In the genomic region with DNA sequence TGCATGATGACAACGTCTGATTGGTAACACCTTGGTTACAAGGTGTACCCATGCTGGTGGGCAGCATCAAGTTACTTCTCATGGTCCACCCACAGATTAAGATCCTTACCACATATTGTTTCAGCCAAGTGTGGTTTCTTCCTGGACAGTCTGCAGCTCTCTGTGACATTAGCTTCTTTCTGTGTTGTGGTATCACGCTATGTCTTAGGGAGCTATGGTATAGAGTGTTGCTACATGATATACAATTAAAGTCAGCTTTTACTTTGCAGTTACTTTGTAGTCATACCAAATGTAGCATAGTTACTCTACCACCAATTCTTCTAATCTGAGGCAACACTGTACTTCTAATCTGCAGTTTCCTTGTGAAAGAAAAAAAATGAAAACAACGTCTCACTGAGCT, we compare ENCODE assay signal across 20 cellular contexts. TPM values are rescaled to one million over a fixed set of nuclear protein-coding genes. Genes with fewer than 3 reads are reported as not detected.
DNase-seq lines count a peak whose midpoint lies in the region; ATAC-seq and TF ChIP-seq lines count a peak whose summit lies in the region.
"Had no signal": no experiment of that assay in that cellular context is flagged by ENCODE, and none has a peak within 500 bp of the region (broad histone marks: within the 10 kb centered on the region; RNA-seq: fewer than 3 reads in every experiment).

No MANE protein-coding gene starts in this region.

- H3K36me3 Mint-ChIP-seq in activated naive CD4-positive, alpha-beta T cell treated with anti-CD3 and anti-CD28 coated beads, Interleukin-2, amount 50 U/mL, for 72 hours, result peaks cover 26 to 73% of the 10 kb centered on the region in 2 donors
- peaks cover 74% of the 10 kb centered on the region for H3K36me3 Mint-ChIP-seq in activated naive CD4-positive, alpha-beta T cell treated with anti-CD3 and anti-CD28 coated beads, Interleukin-2, amount 10 ng/mL, durations not matched to agents 7 days and 5 days
- H3K36me3 Mint-ChIP-seq in central memory CD8-positive, alpha-beta T cell (ENCODE audit: insufficient read depth), result peaks cover 62% of the 10 kb centered on the region

- H3K9me2 ChIP-seq in OCI-LY7 (ENCODE audit: insufficient read depth, low read length), result no peaks in the 10 kb centered on the region

- no peak overlapping the region for H3K4me3 ChIP-seq in OCI-LY7 (ENCODE audit: low read depth, low read length, poor library complexity, severe bottlenecking)
- H3K4me3 ChIP-seq: GM23338, K562, Peyer's patch had no signal

- BruUV-seq in OCI-LY7 (replicated peaks; lab: Mats Ljungman, UMichigan), result no TSS peak

- TF ChIP-seq CTCF in OCI-LY7 (conservative IDR thresholded peaks at IDR 0.05; ENCODE audit: low read length), result no peak

- no peaks in the 10 kb centered on the region for H3K79me2 ChIP-seq in OCI-LY7 (ENCODE audit: insufficient read depth, low read depth, low read length)

- POLR2A ChIA-PET in OCI-LY7 (lab: Charles Lee), result interaction anchor here (1.2 kb wide), 1 partner anchor 273 kb away, joined by 3 read pairs; no protein-coding TSS in a partner anchor

- H3K36me3 ChIP-seq in OCI-LY7 (ENCODE audit: insufficient read depth, low read length), result peaks cover 60% of the 10 kb centered on the region
- H3K36me3 ChIP-seq: BE2C had no signal

- intact Hi-C loops in OCI-LY7 (cut with micrococcal nuclease; ENCODE audit: unreplicated experiment), result no loop called here

- peak; percentile 83 to 84 for ATAC-seq in activated naive CD4-positive, alpha-beta T cell treated with anti-CD3 and anti-CD28 coated beads, Interleukin-2, amount 50 U/mL, for 72 hours
- ATAC-seq in central memory CD8-positive, alpha-beta T cell (replicated peaks; ENCODE audit: extremely low read depth, poor library complexity, severe bottlenecking), result peak; percentile 14
- ATAC-seq in stimulated activated naive CD8-positive, alpha-beta T cell treated with anti-CD3 and anti-CD28 coated beads, Interleukin-15, Interleukin-2, amounts not matched to agents 100 U/mL and 50 U/mL, for 24 hours, result peak; percentile 86
- ATAC-seq: CD8-positive, alpha-beta T cell; GM23338; K562; Right ventricle myocardium inferior had no signal

- no peaks in the 10 kb centered on the region for H3K9me3 ChIP-seq in OCI-LY7 (ENCODE audit: low read length)
- H3K9me3 ChIP-seq: BE2C, Peyer's patch had no signal

- H3K27ac Mint-ChIP-seq in activated naive CD4-positive, alpha-beta T cell treated with anti-CD3 and anti-CD28 coated beads, Interleukin-2, amount 50 U/mL, for 72 hours, result peak overlapping the region; percentile 35 to 87
- no peak overlapping the region for H3K27ac Mint-ChIP-seq in activated naive CD4-positive, alpha-beta T cell treated with anti-CD3 and anti-CD28 coated beads, Interleukin-2, amount 10 ng/mL, durations not matched to agents 7 days and 5 days
- H3K27ac Mint-ChIP-seq in central memory CD8-positive, alpha-beta T cell (ENCODE audit: low read depth), result no peak overlapping the region
- H3K27ac Mint-ChIP-seq: CD8-positive, alpha-beta T cell had no signal

- no peaks in the 10 kb centered on the region for H3K4me1 ChIP-seq in OCI-LY7 (ENCODE audit: insufficient read depth, low read length, poor library complexity, severe bottlenecking)
- H3K4me1 ChIP-seq: BE2C, Peyer's patch had no signal

- H3K4me3 Mint-ChIP-seq in activated naive CD4-positive, alpha-beta T cell treated with anti-CD3 and anti-CD28 coated beads, Interleukin-2, amount 10 ng/mL, durations not matched to agents 7 days and 5 days, result no peak overlapping the region
- H3K4me3 Mint-ChIP-seq in central memory CD8-positive, alpha-beta T cell, result no peak overlapping the region
- H3K4me3 Mint-ChIP-seq: CD8-positive, alpha-beta T cell; GM23338 had no signal

- peaks cover 0 to 4% of the 10 kb centered on the region in 2 donors for H3K9me3 Mint-ChIP-seq in activated naive CD4-positive, alpha-beta T cell treated with anti-CD3 and anti-CD28 coated beads, Interleukin-2, amount 50 U/mL, for 72 hours
- H3K9me3 Mint-ChIP-seq in activated naive CD4-positive, alpha-beta T cell treated with anti-CD3 and anti-CD28 coated beads, Interleukin-2, amount 10 ng/mL, durations not matched to agents 7 days and 5 days, result no peaks in the 10 kb centered on the region
- no peaks in the 10 kb centered on the region for H3K9me3 Mint-ChIP-seq in central memory CD8-positive, alpha-beta T cell
- H3K9me3 Mint-ChIP-seq: CD8-positive, alpha-beta T cell; GM23338 had no signal

- no peak overlapping the region for H2AFZ ChIP-seq in OCI-LY7 (ENCODE audit: low read length)
- H2AFZ ChIP-seq: GM23338 had no signal

- H3K4me1 Mint-ChIP-seq in activated naive CD4-positive, alpha-beta T cell treated with anti-CD3 and anti-CD28 coated beads, Interleukin-2, amount 10 ng/mL, durations not matched to agents 7 days and 5 days, result peaks cover 12% of the 10 kb centered on the region
- peaks cover 23% of the 10 kb centered on the region for H3K4me1 Mint-ChIP-seq in central memory CD8-positive, alpha-beta T cell

- peak; percentile 1 for DNase-seq in NK-92 treated with Interleukin-12 subunit alpha and Interleukin-12 subunit beta, amount 100 ng/mL, for 24 hours (lab: John Stamatoyannopoulos, UW)
- DNase-seq in NK-92 (lab: John Stamatoyannopoulos, UW; ENCODE audit: unreplicated experiment), result no peak
- DNase-seq in activated naive CD4-positive, alpha-beta T cell treated with anti-CD3 and anti-CD28 coated beads, Interleukin-2, amount 50 U/mL, for 72 hours (ENCODE audit: low spot score in 2 of 2), result no peak
- DNase-seq in activated naive CD4-positive, alpha-beta T cell treated with anti-CD3 and anti-CD28 coated beads, Interleukin-2, amount 10 ng/mL, durations not matched to agents 7 days and 5 days, result no peak
- no peak for DNase-seq in central memory CD8-positive, alpha-beta T cell (ENCODE audit: low spot score in 2 of 2)
- no peak for DNase-seq in stimulated activated naive CD8-positive, alpha-beta T cell treated with anti-CD3 and anti-CD28 coated beads, Interleukin-15, Interleukin-2, amounts not matched to agents 100 U/mL and 50 U/mL, for 24 hours
- DNase-seq in OCI-LY7 (ENCODE audit: low spot score), result no peak
- no peak for DNase-seq in NCI-H2196 treated with DMSO at 0.1 percent for 48 hours (lab: John Stamatoyannopoulos, UW; ENCODE audit: unreplicated experiment)
- DNase-seq: BE2C; CD8-positive, alpha-beta T cell; DMS79; NCI-H1436; NCI-H2029; NCI-H510A treated with DMSO at 0.1 percent for 48 hours; NCI-H82; Peyer's patch had no signal

- CTCF ChIA-PET in activated naive CD4-positive, alpha-beta T cell treated with anti-CD3 and anti-CD28 coated beads, Interleukin-2, amount 10 ng/mL, durations not matched to agents 7 days and 5 days (lab: Charles Lee), result interaction anchor here (0.7 to 2.0 kb wide), 3 partner anchors 9 to 43 kb away, joined by 3 to 11 read pairs (median 4); no protein-coding TSS in a partner anchor
- CTCF ChIA-PET in OCI-LY7 (lab: Charles Lee; ENCODE audit: unreplicated experiment), result no interaction called here

- H3K27ac ChIP-seq in OCI-LY7 (ENCODE audit: low read depth, low read length, poor library complexity, severe bottlenecking), result no peak overlapping the region
- H3K27ac ChIP-seq: 22Rv1, Peyer's patch had no signal

- no peaks in the 10 kb centered on the region for H4K20me1 ChIP-seq in OCI-LY7 (ENCODE audit: insufficient read depth, low read length)

- H3K27me3 Mint-ChIP-seq in activated naive CD4-positive, alpha-beta T cell treated with anti-CD3 and anti-CD28 coated beads, Interleukin-2, amount 10 ng/mL, durations not matched to agents 7 days and 5 days, result no peaks in the 10 kb centered on the region
- H3K27me3 Mint-ChIP-seq in central memory CD8-positive, alpha-beta T cell, result no peaks in the 10 kb centered on the region

- no peak overlapping the region for H3K4me2 ChIP-seq in OCI-LY7 (ENCODE audit: low read length)
- H3K4me2 ChIP-seq: GM23338 had no signal

RNA-seq across cellular contexts. Expression of gene ZCCHC2, which starts 48.8 kb away (rescaled TPM):
- total RNA-seq in activated naive CD4-positive, alpha-beta T cell treated with anti-CD3 and anti-CD28 coated beads, Interleukin-2, amount 50 U/mL, for 72 hours, result 10 to 100 TPM; 33.8 to 66.0 TPM
- 13.5 and 17.5 TPM in 2 replicates for total RNA-seq in OCI-LY7 (2014; rRNA removed; shearing (Covaris generic))
- total RNA-seq in OCI-LY7 (2022), result 16.8 and 16.9 TPM in 2 replicates

Comparison
In these comparisons a context has a peak if more than half of its experiments do, and no peak if none do; other contexts are left out.
1. H3K27ac Mint-ChIP-seq: peak in activated naive CD4-positive, alpha-beta T cell treated with anti-CD3 and anti-CD28 coated beads, Interleukin-2, amount 50 U/mL, for 72 hours (2 of 2); none in activated naive CD4-positive, alpha-beta T cell treated with anti-CD3 and anti-CD28 coated beads, Interleukin-2, amount 10 ng/mL, durations not matched to agents 7 days and 5 days (single experiment) and central memory CD8-positive, alpha-beta T cell (single experiment).
2. ATAC-seq: peak in every context shown above with its lines; median percentile 86 in stimulated activated naive CD8-positive, alpha-beta T cell treated with anti-CD3 and anti-CD28 coated beads, Interleukin-15, Interleukin-2, amounts not matched to agents 100 U/mL and 50 U/mL, for 24 hours; 84 in activated naive CD4-positive, alpha-beta T cell treated with anti-CD3 and anti-CD28 coated beads, Interleukin-2, amount 50 U/mL, for 72 hours; 14 in central memory CD8-positive, alpha-beta T cell.